15 cellular contexts compared by ENCODE assay signal in genomic region chr17:21008516-21008915, GRCh38.
"Had no signal": no experiment of that assay in that cellular context is flagged by ENCODE, and none has a peak within 500 bp of the region (broad histone marks: within the 10 kb centered on the region; RNA-seq: fewer than 3 reads in every experiment).

No MANE protein-coding gene starts in this region.

- ATAC-seq: left cardiac atrium; lower lobe of right lung; stimulated activated naive CD8-positive, alpha-beta T cell treated with anti-CD3 and anti-CD28 coated beads, Interleukin-15, amount 100 ng/mL, for 72 hours had no signal

- H3K27me3 ChIP-seq: neural progenitor cell had no signal

- H3K27me3 Mint-ChIP-seq: activated naive CD4-positive, alpha-beta T cell treated with anti-CD3 and anti-CD28 coated beads, Interleukin-2, amount 50 U/mL, for 24 hours; brain; stimulated activated naive CD8-positive, alpha-beta T cell treated with anti-CD3 and anti-CD28 coated beads, Interleukin-15, amount 100 ng/mL, for 72 hours had no signal

- H3K27ac Mint-ChIP-seq: activated naive CD4-positive, alpha-beta T cell treated with anti-CD3 and anti-CD28 coated beads, Interleukin-2, amount 50 U/mL, for 24 hours; neural progenitor cell had no signal

- H3K4me1 ChIP-seq: neural progenitor cell had no signal

- H3K9me3 ChIP-seq: lower lobe of right lung, thoracic aorta had no signal

- H3K9me3 Mint-ChIP-seq: activated naive CD4-positive, alpha-beta T cell treated with anti-CD3 and anti-CD28 coated beads, Interleukin-2, amount 50 U/mL, for 24 hours; brain; neural progenitor cell; stimulated activated naive CD8-positive, alpha-beta T cell treated with anti-CD3 and anti-CD28 coated beads, Interleukin-15, amount 100 ng/mL, for 72 hours had no signal

- H3K4me1 Mint-ChIP-seq: activated naive CD4-positive, alpha-beta T cell treated with anti-CD3 and anti-CD28 coated beads, Interleukin-2, amount 50 U/mL, for 24 hours; neural progenitor cell had no signal

- H3K4me3 ChIP-seq: lower lobe of right lung, neural progenitor cell, thoracic aorta had no signal

- H3K27ac ChIP-seq: lower lobe of right lung, neural progenitor cell, thoracic aorta had no signal

- DNase-seq: activated CD4-positive, CD25-positive, alpha-beta regulatory T cell treated with anti-CD3 and anti-CD28 coated beads, Interleukin-2, amount 50 U/mL, for 72 hours; activated effector memory CD4-positive, alpha-beta T cell treated with Interleukin-2 at 50 U/mL for 16 hours; activated T-cell treated with anti-CD3 and anti-CD28 coated beads, Interleukin-2, amount 50 U/mL, for 1 hour; amniotic stem cell; dermis blood vessel endothelial cell; left cardiac atrium; lower lobe of right lung; stimulated activated CD4-positive, alpha-beta T cell treated with anti-CD3 and anti-CD28 coated beads, Interleukin-15, amount 100 ng/mL, for 24 hours; stimulated activated CD4-positive, alpha-beta T cell treated with anti-CD3 and anti-CD28 coated beads, Interleukin-4, amount 100 ng/mL, for 1 hour; stimulated activated naive CD8-positive, alpha-beta T cell treated with anti-CD3 and anti-CD28 coated beads, Interleukin-15, amount 100 ng/mL, for 72 hours; T-helper 9 cell had no signal

- H3K4me3 Mint-ChIP-seq: activated naive CD4-positive, alpha-beta T cell treated with anti-CD3 and anti-CD28 coated beads, Interleukin-2, amount 50 U/mL, for 24 hours; brain; neural progenitor cell; stimulated activated naive CD8-positive, alpha-beta T cell treated with anti-CD3 and anti-CD28 coated beads, Interleukin-15, amount 100 ng/mL, for 72 hours had no signal
